Comparison of ENCODE assay signal across 8 cellular contexts in the genomic region with DNA sequence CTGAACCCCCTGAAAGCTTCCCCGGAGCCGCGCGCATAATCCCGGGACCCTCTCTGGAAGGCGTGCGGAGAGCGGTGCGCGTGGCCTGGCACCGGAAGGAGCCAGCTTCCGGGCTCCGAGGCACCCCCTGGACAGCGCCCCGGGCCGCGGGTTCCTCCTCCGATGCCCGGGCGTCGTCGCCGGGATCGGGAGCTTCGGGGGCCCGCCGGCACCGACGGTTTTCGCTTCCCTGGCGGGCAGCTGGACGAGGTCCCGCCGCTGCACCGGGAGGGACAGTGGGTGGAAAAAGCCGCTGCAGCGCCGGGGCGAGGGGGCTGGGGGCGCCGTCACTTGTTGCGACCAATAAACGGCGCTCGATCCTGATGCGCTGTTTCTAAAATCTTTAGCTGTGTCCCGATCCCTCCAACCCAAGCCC. TPM values are rescaled to one million over a fixed set of nuclear protein-coding genes. Genes with fewer than 3 reads are reported as not detected.
DNase-seq lines count a peak whose midpoint lies in the region; ATAC-seq, FAIRE-seq and TF ChIP-seq lines count a peak whose summit lies in the region.

No MANE protein-coding gene starts in this region.

- H3K9ac ChIP-seq in iPS-18a (ENCODE audit: low read length) (peak overlapping the region; percentile 0), smooth muscle cell (ENCODE audit: low read depth) (no peak overlapping the region)

- no peak for FAIRE-seq in H54 (lab: Jason Lieb, UNC)

- H2AFZ ChIP-seq in smooth muscle cell (ENCODE audit: low read depth), result peak overlapping the region; percentile 62

- TF ChIP-seq CTCF in smooth muscle cell (IDR thresholded peaks at IDR 0.05; ENCODE audit: borderline replicate concordance, insufficient read depth, poor library complexity, severe bottlenecking), result no peak

- no peaks in the 10 kb centered on the region for H4K20me1 ChIP-seq in smooth muscle cell (ENCODE audit: low read depth)

- H3K27me3 ChIP-seq in iPS-18a (ENCODE audit: control insufficient read depth, insufficient read depth, low read length), result peaks cover 65% of the 10 kb centered on the region
- H3K27me3 ChIP-seq in smooth muscle cell (ENCODE audit: low read depth), result peaks cover 86% of the 10 kb centered on the region

- H3K36me3 ChIP-seq in iPS-18a (ENCODE audit: control insufficient read depth, low read depth, low read length), result no peaks in the 10 kb centered on the region
- H3K36me3 ChIP-seq in smooth muscle cell (ENCODE audit: low read depth), result no peaks in the 10 kb centered on the region

- H3K27ac ChIP-seq in iPS-18a (ENCODE audit: low read length), result no peak overlapping the region
- no peak overlapping the region for H3K27ac ChIP-seq in smooth muscle cell (ENCODE audit: low read depth)

- TF ChIP-seq POLR2A in H54 (IDR thresholded peaks at IDR 0.05; ENCODE audit: low read depth, low read length), result no peak

- 2% methylated on average over 47 of the region's 47 CpGs for WGBS in smooth muscle cell (ENCODE audit: low lambda C conversion rate)

- H3K27ac Mint-ChIP-seq in activated naive CD8-positive, alpha-beta T cell treated with anti-CD3 and anti-CD28 coated beads for 36 hours, result no peak overlapping the region

- no peaks in the 10 kb centered on the region for H3K79me2 ChIP-seq in smooth muscle cell (ENCODE audit: low read depth)

- no peaks in the 10 kb centered on the region for H3K36me3 Mint-ChIP-seq in activated naive CD8-positive, alpha-beta T cell treated with anti-CD3 and anti-CD28 coated beads for 36 hours

- H3K4me1 ChIP-seq in iPS-18a (ENCODE audit: control insufficient read depth, low read depth, low read length), result peaks cover 5% of the 10 kb centered on the region
- peaks cover 18% of the 10 kb centered on the region for H3K4me1 ChIP-seq in smooth muscle cell (ENCODE audit: low read depth)

- peaks cover 72% of the 10 kb centered on the region for H3K27me3 Mint-ChIP-seq in activated naive CD8-positive, alpha-beta T cell treated with anti-CD3 and anti-CD28 coated beads for 36 hours

- DNase-seq in COR-L47 (lab: John Stamatoyannopoulos, UW) (peak; percentile 26), HK-2 (ENCODE audit: unreplicated experiment) (peak; percentile 31), smooth muscle cell (lab: John Stamatoyannopoulos, UW; ENCODE audit: unreplicated experiment) (no peak), H54 (ENCODE audit: insufficient read length, low spot score) (no peak), KG1 (lab: John Stamatoyannopoulos, UW) (no peak)
- peak; percentile 14 for DNase-seq in activated naive CD8-positive, alpha-beta T cell treated with anti-CD3 and anti-CD28 coated beads for 36 hours

- peak overlapping the region; percentile 61 for H3K4me3 ChIP-seq in iPS-18a (ENCODE audit: low read length)
- H3K4me3 ChIP-seq in smooth muscle cell, result peak overlapping the region; percentile 60

- no peak for ATAC-seq in GM21360 (IDR thresholded peaks at IDR 0.05; ENCODE audit: unreplicated experiment)

- peak overlapping the region; percentile 98 for H3K4me2 ChIP-seq in smooth muscle cell

- peak overlapping the region; percentile 76 for H3K4me3 Mint-ChIP-seq in activated naive CD8-positive, alpha-beta T cell treated with anti-CD3 and anti-CD28 coated beads for 36 hours

- peaks cover 1% of the 10 kb centered on the region for H3K9me3 Mint-ChIP-seq in activated naive CD8-positive, alpha-beta T cell treated with anti-CD3 and anti-CD28 coated beads for 36 hours

- H3F3A ChIP-seq in smooth muscle cell (ENCODE audit: low read depth), result no peaks in the 10 kb centered on the region

- H3K4me1 Mint-ChIP-seq in activated naive CD8-positive, alpha-beta T cell treated with anti-CD3 and anti-CD28 coated beads for 36 hours, result peaks cover 21% of the 10 kb centered on the region

- H3K9me3 ChIP-seq in iPS-18a (ENCODE audit: control insufficient read depth, low read depth, low read length), result no peaks in the 10 kb centered on the region
- no peaks in the 10 kb centered on the region for H3K9me3 ChIP-seq in smooth muscle cell (replicated peaks; ENCODE audit: low read depth)

RNA-seq across cellular contexts. Expression of a gene that starts 0.6 kb away (rescaled TPM):
- not detected for total RNA-seq in activated naive CD8-positive, alpha-beta T cell treated with anti-CD3 and anti-CD28 coated beads for 36 hours
- not detected in 2 replicates for total RNA-seq in smooth muscle cell
- not detected in 2 replicates for polyA plus RNA-seq in smooth muscle cell

Comparison
In these comparisons a context has a peak if more than half of its experiments do, and no peak if none do; other contexts are left out.
1. DNase-seq: peak in COR-L47 (single experiment), HK-2 (single experiment) and activated naive CD8-positive, alpha-beta T cell treated with anti-CD3 and anti-CD28 coated beads for 36 hours (single experiment); none in smooth muscle cell (single experiment), H54 (single experiment) and KG1 (single experiment).